In genomic region chr3:195891431-195892104, GRCh38 we compare ENCODE assay signal across 18 cellular contexts. TPM values are rescaled to one million over a fixed set of nuclear protein-coding genes. Genes with fewer than 3 reads are reported as not detected.
DNase-seq lines count a peak whose midpoint lies in the region; ATAC-seq and TF ChIP-seq lines count a peak whose summit lies in the region.
"Had no signal": no experiment of that assay in that cellular context is flagged by ENCODE, and none has a peak within 500 bp of the region (broad histone marks: within the 10 kb centered on the region; RNA-seq: fewer than 3 reads in every experiment).

No MANE protein-coding gene starts in this region.

- peaks cover 26% of the 10 kb centered on the region for H3K79me2 ChIP-seq in ACC112 (ENCODE audit: control insufficient read depth, insufficient read depth, low read length, unreplicated experiment)
- H3K79me2 ChIP-seq in parathyroid adenoma = no peaks in the 10 kb centered on the region

- TF ChIP-seq CTCF in heart right ventricle (IDR thresholded peaks at IDR 0.05) (no peak), parathyroid adenoma (IDR thresholded peaks at IDR 0.05) (no peak)

- peak overlapping the region; percentile 68 for H3K4me3 ChIP-seq in ACC112 (ENCODE audit: low read depth, low read length)
- peak overlapping the region; percentile 69 for H3K4me3 ChIP-seq in adipocyte (ENCODE audit: low read length)
- H3K4me3 ChIP-seq in heart right ventricle = peak overlapping the region in 8 of 10 donors; percentile 24 to 48 (median 44)
- H3K4me3 ChIP-seq in parathyroid adenoma (ENCODE audit: low read depth, low read length) = no peak overlapping the region

- H3K4me1 ChIP-seq in ACC112 (ENCODE audit: control insufficient read depth, insufficient read depth, low read length, unreplicated experiment) = peaks cover 26% of the 10 kb centered on the region
- H3K4me1 ChIP-seq in adipocyte (ENCODE audit: control insufficient read depth, insufficient read depth, low read length) = peaks cover 56% of the 10 kb centered on the region
- peaks cover 30 to 94% (median 71%) of the 10 kb centered on the region in 9 donors for H3K4me1 ChIP-seq in heart right ventricle
- H3K4me1 ChIP-seq in parathyroid adenoma = peaks cover 18% of the 10 kb centered on the region

- intact Hi-C loops in heart right ventricle (cut with DNase I) = loop anchor here in 2 of 10 donors (2.0 to 5.0 kb wide), 2 partner anchors 27 to 34 kb away; no protein-coding TSS in a partner anchor

- ATAC-seq in heart right ventricle (no peak), HG03469 (IDR thresholded peaks at IDR 0.05; ENCODE audit: unreplicated experiment) (no peak)
- ATAC-seq: activated CD4-positive, alpha-beta T cell treated with anti-CD3 and anti-CD28 coated beads for 36 hours; T-helper 17 cell had no signal

- H3K9me3 ChIP-seq in adipocyte (ENCODE audit: control insufficient read depth, low read length) (no peaks in the 10 kb centered on the region), heart right ventricle (no peaks in the 10 kb centered on the region), parathyroid adenoma (ENCODE audit: control insufficient read depth, low read length) (no peaks in the 10 kb centered on the region)
- H3K9me3 ChIP-seq: Peyer's patch, upper lobe of left lung had no signal

- WGBS in heart right ventricle, 2 donors = 68 to 76% methylated on average over 19 of the region's 19 CpGs

- no peak overlapping the region for H2AFZ ChIP-seq in ACC112 (ENCODE audit: low read length, unreplicated experiment)
- H2AFZ ChIP-seq in parathyroid adenoma = no peak overlapping the region

- no peaks in the 10 kb centered on the region for H3K36me3 ChIP-seq in ACC112 (ENCODE audit: insufficient read depth, low read length)
- H3K36me3 ChIP-seq in adipocyte (ENCODE audit: control insufficient read depth, insufficient read depth, low read length, severe bottlenecking) = peaks cover 6% of the 10 kb centered on the region
- H3K36me3 ChIP-seq in heart right ventricle = peaks cover 0 to 4% (median 0%) of the 10 kb centered on the region in 9 donors
- no peaks in the 10 kb centered on the region for H3K36me3 ChIP-seq in parathyroid adenoma (ENCODE audit: control insufficient read depth, insufficient read depth, low read length)
- H3K36me3 ChIP-seq: Peyer's patch had no signal

- H3K4me2 ChIP-seq in parathyroid adenoma (ENCODE audit: low read length) = peak overlapping the region; percentile 24

- H3K27me3 ChIP-seq in ACC112 (ENCODE audit: insufficient read depth, low read length) (no peaks in the 10 kb centered on the region), adipocyte (replicated peaks; ENCODE audit: control insufficient read depth, insufficient read depth, low read length) (no peaks in the 10 kb centered on the region), heart right ventricle (no peaks in the 10 kb centered on the region), parathyroid adenoma (ENCODE audit: control insufficient read depth, insufficient read depth, low read length) (no peaks in the 10 kb centered on the region)
- H3K27me3 ChIP-seq: Peyer's patch, upper lobe of left lung had no signal

- H3K27ac ChIP-seq in ACC112 (ENCODE audit: low read depth, low read length) (no peak overlapping the region), heart right ventricle (peak overlapping the region in 6 of 10 donors; percentile 58 to 94 (median 88)), parathyroid adenoma (no peak overlapping the region)

- DNase-seq in adipocyte (ENCODE audit: low read depth) = no peak
- no peak for DNase-seq in heart right ventricle
- no peak for DNase-seq in activated gamma-delta T cell treated with Interleukin-2 at 50 U/mL for 16 hours
- DNase-seq in stimulated activated CD4-positive, alpha-beta T cell treated with anti-CD3 and anti-CD28 coated beads, Interleukin-4, amount 100 ng/mL, for 4 hours = no peak
- no peak for DNase-seq in NCI-H1436 treated with DMSO at 0.1 percent for 48 hours (lab: John Stamatoyannopoulos, UW)
- DNase-seq: activated CD4-positive, alpha-beta T cell treated with anti-CD3 and anti-CD28 coated beads for 36 hours; activated T-cell treated with anti-CD3 and anti-CD28 coated beads, Interleukin-2, amount 50 U/mL, for 48 hours; DMS53; effector memory CD4-positive, alpha-beta T cell; NCI-H1105; NCI-H226; stimulated activated CD4-positive, alpha-beta T cell treated with anti-CD3 and anti-CD28 coated beads, Interleukin-15, amount 100 ng/mL, for 24 hours; T-helper 17 cell had no signal

- H3K9ac ChIP-seq in adipocyte (ENCODE audit: low read length) (peak overlapping the region; percentile 70), parathyroid adenoma (no peak overlapping the region)

RNA-seq across cellular contexts. Expression of gene TNK2, which starts 16.8 kb away (rescaled TPM):
- total RNA-seq in heart right ventricle = 10 to 100 TPM; 17.6 to 47.3 (median 32.2) TPM
- 10 to 100 TPM; 31.3 to 48.3 TPM for polyA plus RNA-seq in heart right ventricle

Comparison
In these comparisons a context has a peak if more than half of its experiments do, and no peak if none do; other contexts are left out.
1. H3K27ac ChIP-seq: peak in heart right ventricle (6 of 10); none in ACC112 (single experiment) and parathyroid adenoma (single experiment).